ENCODE assay signal across 25 cellular contexts in the genomic region with DNA sequence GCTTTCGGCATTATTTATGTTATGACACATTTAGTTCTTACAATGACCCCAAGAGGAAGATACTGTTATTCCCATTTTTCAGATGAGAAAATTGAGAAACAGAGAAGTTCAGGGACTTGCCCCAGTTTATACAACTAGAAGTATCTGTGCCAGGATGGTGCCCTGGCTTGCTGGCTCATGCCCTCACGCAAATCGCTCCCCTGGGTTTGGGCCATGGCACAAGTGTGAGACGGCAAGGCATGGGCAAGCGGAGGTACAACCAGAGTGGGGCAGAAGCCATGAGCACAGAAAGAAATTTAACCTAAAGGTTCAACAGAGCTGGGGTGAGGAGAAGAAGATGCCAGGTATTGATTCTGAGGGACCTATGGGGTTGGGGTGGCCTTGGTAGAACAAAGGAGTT.
"Had no signal": no experiment of that assay in that cellular context is flagged by ENCODE, and none has a peak within 500 bp of the region (broad histone marks: within the 10 kb centered on the region; RNA-seq: fewer than 3 reads in every experiment).

No MANE protein-coding gene starts in this region.

- DNase-seq: stimulated activated CD4-positive, alpha-beta T cell treated with anti-CD3 and anti-CD28 coated beads, Interleukin-2, amount 100 ng/mL, for 48 hours; stimulated activated CD4-positive, alpha-beta T cell treated with anti-CD3 and anti-CD28 coated beads, Interleukin-4, amount 100 ng/mL, for 1 hour; stimulated activated CD4-positive, alpha-beta T cell treated with anti-CD3 and anti-CD28 coated beads, Interleukin-4, amount 100 ng/mL, for 24 hours; stimulated activated CD4-positive, alpha-beta T cell treated with anti-CD3 and anti-CD28 coated beads, Interleukin-4, amount 100 ng/mL, for 4 hours; stimulated activated CD8-positive, alpha-beta memory T cell treated with anti-CD3 and anti-CD28 coated beads, Interleukin-4, amount 100 ng/mL, for 48 hours; stimulated activated naive B cell treated with anti-CD40 and anti-IgM and Interleukin-4, amounts not matched to agents 10 μg/mL and 1 μg/mL and 100 μg/mL, for 72 hours; stimulated activated naive CD4-positive, alpha-beta T cell; stimulated activated naive CD4-positive, alpha-beta T cell treated with Interleukin-2 at 50 U/mL for 16 hours; stimulated activated naive CD8-positive, alpha-beta T cell treated with anti-CD3 and anti-CD28 coated beads, Interleukin-15, amount 100 ng/mL, for 72 hours; stimulated activated naive CD8-positive, alpha-beta T cell treated with anti-CD3 and anti-CD28 coated beads, Interleukin-15, Interleukin-2, amounts not matched to agents 100 U/mL and 50 U/mL, for 24 hours; stomach; substantia nigra; testis; thyroid gland; tibial artery; transverse colon; trophoblast cell; upper lobe of right lung; uterus had no signal

- H3K9me3 ChIP-seq: stomach, suprapubic skin, testis, thoracic aorta, thyroid gland, tibial artery, tibial nerve, transverse colon, upper lobe of left lung, upper lobe of right lung, uterus, vagina had no signal

- H3K36me3 ChIP-seq: stomach, suprapubic skin, thoracic aorta, thyroid gland, tibial artery, tibial nerve, transverse colon, upper lobe of left lung, upper lobe of right lung, uterus, vagina had no signal

- H3K27ac ChIP-seq: stomach, suprapubic skin, testis, thoracic aorta, thyroid gland, tibial artery, tibial nerve, transverse colon, upper lobe of left lung, upper lobe of right lung, uterus, vagina had no signal

- FAIRE-seq: urothelium cell line had no signal

- H3K4me3 ChIP-seq: stomach, suprapubic skin, testis, thoracic aorta, thyroid gland, tibial artery, tibial nerve, transverse colon, upper lobe of left lung, upper lobe of right lung, uterus, vagina had no signal

- H3K27me3 ChIP-seq: stomach, suprapubic skin, testis, thyroid gland, tibial artery, tibial nerve, transverse colon, upper lobe of left lung, upper lobe of right lung, uterus, vagina had no signal

- H3K4me1 ChIP-seq: stomach, suprapubic skin, testis, thyroid gland, tibial artery, tibial nerve, transverse colon, upper lobe of left lung, upper lobe of right lung, uterus, vagina had no signal
